In the genomic region with DNA sequence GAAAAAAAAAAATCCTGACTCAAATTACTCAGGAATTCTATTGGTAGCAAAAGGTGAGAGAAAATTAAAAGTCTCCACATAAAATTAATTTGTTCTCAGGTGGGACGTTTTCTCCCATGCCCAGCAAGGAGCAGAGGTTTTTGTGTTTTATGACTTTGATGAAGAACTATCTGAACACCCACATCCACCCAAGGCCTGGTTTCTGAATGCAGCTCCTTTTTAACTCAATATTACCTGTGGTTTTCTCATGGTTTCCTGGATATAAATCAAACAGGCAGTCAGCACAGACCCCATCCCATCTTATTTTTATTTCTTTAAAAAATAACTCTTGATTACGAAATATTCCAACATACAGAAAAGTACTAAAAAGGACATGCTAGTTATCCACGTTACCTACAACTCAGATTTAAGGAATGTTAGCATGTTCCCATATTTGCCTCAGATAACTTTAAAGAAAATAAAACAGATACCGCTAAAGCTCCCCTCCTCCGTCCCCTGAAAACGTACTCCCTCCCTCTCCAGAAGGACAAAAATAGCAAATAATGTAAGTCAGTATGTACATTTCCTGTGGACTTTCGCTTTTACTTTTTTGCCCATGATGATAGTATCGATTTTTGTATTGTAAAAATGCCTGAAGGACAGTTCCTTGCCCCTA, we compare ENCODE assay signal across 17 cellular contexts. TPM values are rescaled to one million over a fixed set of nuclear protein-coding genes. Genes with fewer than 3 reads are reported as not detected.
DNase-seq lines count a peak whose midpoint lies in the region; ATAC-seq, FAIRE-seq and TF ChIP-seq lines count a peak whose summit lies in the region.
"Had no signal": no experiment of that assay in that cellular context is flagged by ENCODE, and none has a peak within 500 bp of the region (broad histone marks: within the 10 kb centered on the region; RNA-seq: fewer than 3 reads in every experiment).

No MANE protein-coding gene starts in this region.

- H3K27me3 Mint-ChIP-seq in activated T-cell treated with anti-CD3 and anti-CD28 coated beads, Interleukin-2, amount 50 U/mL, for 24 hours = no peaks in the 10 kb centered on the region
- H3K27me3 Mint-ChIP-seq in activated T-cell treated with anti-CD3 and anti-CD28 coated beads, Interleukin-2, amount 50 U/mL, for 4 hours (ENCODE audit: low read depth) = peaks cover 3% of the 10 kb centered on the region
- no peaks in the 10 kb centered on the region for H3K27me3 Mint-ChIP-seq in activated naive CD4-positive, alpha-beta T cell treated with anti-CD3 and anti-CD28 coated beads, Interleukin-2, amount 10 ng/mL, durations not matched to agents 7 days and 5 days

- H3K27ac Mint-ChIP-seq in activated T-cell treated with anti-CD3 and anti-CD28 coated beads, Interleukin-2, amount 50 U/mL, for 24 hours = peak overlapping the region; percentile 30
- H3K27ac Mint-ChIP-seq in activated naive CD4-positive, alpha-beta T cell treated with anti-CD3 and anti-CD28 coated beads, Interleukin-2, amount 10 ng/mL, durations not matched to agents 7 days and 5 days = no peak overlapping the region
- H3K27ac Mint-ChIP-seq: CD4-positive, alpha-beta memory T cell had no signal

- no peak for ATAC-seq in activated T-cell treated with anti-CD3 and anti-CD28 coated beads, Interleukin-2, amount 50 U/mL, for 4 hours
- ATAC-seq: gastrocnemius medialis had no signal

- H3K36me3 Mint-ChIP-seq in activated T-cell treated with anti-CD3 and anti-CD28 coated beads, Interleukin-2, amount 50 U/mL, for 24 hours (ENCODE audit: low read depth) = no peaks in the 10 kb centered on the region
- H3K36me3 Mint-ChIP-seq in activated T-cell treated with anti-CD3 and anti-CD28 coated beads, Interleukin-2, amount 50 U/mL, for 4 hours (ENCODE audit: insufficient read depth) = no peaks in the 10 kb centered on the region
- H3K36me3 Mint-ChIP-seq in activated naive CD4-positive, alpha-beta T cell treated with anti-CD3 and anti-CD28 coated beads, Interleukin-2, amount 10 ng/mL, durations not matched to agents 7 days and 5 days = no peaks in the 10 kb centered on the region
- H3K36me3 Mint-ChIP-seq: CD4-positive, alpha-beta memory T cell had no signal

- no peaks in the 10 kb centered on the region for H3K9me1 ChIP-seq in keratinocyte (ENCODE audit: control insufficient read depth, extremely low read depth, insufficient read depth, low read length)

- H3K9me3 ChIP-seq in breast epithelium = no peaks in the 10 kb centered on the region
- no peaks in the 10 kb centered on the region for H3K9me3 ChIP-seq in keratinocyte (ENCODE audit: control insufficient read depth, low read depth, low read length)
- no peaks in the 10 kb centered on the region for H3K9me3 ChIP-seq in suprapubic skin
- H3K9me3 ChIP-seq: ascending aorta, gastrocnemius medialis had no signal

- TF ChIP-seq CTCF in breast epithelium (IDR thresholded peaks at IDR 0.05) = no peak
- TF ChIP-seq CTCF in keratinocyte (optimal IDR thresholded peaks at IDR 0.05 in 1 of 3, IDR thresholded peaks at IDR 0.05 in 1 of 3, conservative IDR thresholded peaks at IDR 0.05 in 1 of 3; ENCODE audit: extremely low read depth in 1 of 3, insufficient read depth in 2 of 3, low read length in 3 of 3) = no peak
- no peak for TF ChIP-seq CTCF in suprapubic skin (IDR thresholded peaks at IDR 0.05)

- TF ChIP-seq POLR2A in breast epithelium (IDR thresholded peaks at IDR 0.05) = no peak
- TF ChIP-seq POLR2A in suprapubic skin (IDR thresholded peaks at IDR 0.05) = no peak

- intact Hi-C loops in breast epithelium (cut with DNase I; ENCODE audit: low total_unique reads) = no loop called here

- DNase-seq in activated T-cell treated with anti-CD3 and anti-CD28 coated beads, Interleukin-2, amount 50 U/mL, for 24 hours = no peak
- no peak for DNase-seq in activated T-cell treated with anti-CD3 and anti-CD28 coated beads, Interleukin-2, amount 50 U/mL, for 4 hours
- DNase-seq in breast epithelium (ENCODE audit: low spot score in 2 of 2) (no peak), keratinocyte (ENCODE audit: low read depth, low spot score) (no peak), suprapubic skin (ENCODE audit: low spot score in 2 of 2) (no peak), NCI-H187 (lab: John Stamatoyannopoulos, UW) (no peak), KBM-7 (no peak)
- no peak for DNase-seq in activated naive CD4-positive, alpha-beta T cell treated with anti-CD3 and anti-CD28 coated beads, Interleukin-2, amount 10 ng/mL, durations not matched to agents 7 days and 5 days
- DNase-seq: 8988T; activated effector memory CD4-positive, alpha-beta T cell treated with Interleukin-2 at 50 U/mL for 16 hours; CD4-positive, alpha-beta memory T cell; effector memory CD4-positive, alpha-beta T cell; gastrocnemius medialis; NCI-H187 treated with DMSO at 0.1 percent for 48 hours; NCI-H526; WERI-Rb-1 had no signal

- H4K20me1 ChIP-seq in keratinocyte (ENCODE audit: control insufficient read depth, extremely low read depth, insufficient read depth, low read length) = no peaks in the 10 kb centered on the region

- dilution Hi-C loops in keratinocyte (cut with MboI; ENCODE audit: extremely low pct_ligation_motif_present, low sequenced_read_pairs) = no loop called here

- no peak for TF ChIP-seq EP300 in suprapubic skin (IDR thresholded peaks at IDR 0.05)

- peak overlapping the region; percentile 33 to 64 for H3K27ac ChIP-seq in breast epithelium
- H3K27ac ChIP-seq in keratinocyte (ENCODE audit: control insufficient read depth, insufficient read depth, low read length) = peak overlapping the region; percentile 50
- H3K27ac ChIP-seq in suprapubic skin = peak overlapping the region; percentile 28
- H3K27ac ChIP-seq: ascending aorta, gastrocnemius medialis, WERI-Rb-1 had no signal

- H3K9me3 Mint-ChIP-seq in activated T-cell treated with anti-CD3 and anti-CD28 coated beads, Interleukin-2, amount 50 U/mL, for 24 hours = no peaks in the 10 kb centered on the region
- H3K9me3 Mint-ChIP-seq in activated T-cell treated with anti-CD3 and anti-CD28 coated beads, Interleukin-2, amount 50 U/mL, for 4 hours = no peaks in the 10 kb centered on the region
- no peaks in the 10 kb centered on the region for H3K9me3 Mint-ChIP-seq in activated naive CD4-positive, alpha-beta T cell treated with anti-CD3 and anti-CD28 coated beads, Interleukin-2, amount 10 ng/mL, durations not matched to agents 7 days and 5 days

- peaks cover 15% of the 10 kb centered on the region for H3K79me2 ChIP-seq in keratinocyte (ENCODE audit: control insufficient read depth, insufficient read depth, low read length)

- H3K4me1 ChIP-seq in breast epithelium (peaks cover 0 to 4% of the 10 kb centered on the region in 2 donors), keratinocyte (ENCODE audit: control insufficient read depth, extremely low read depth, insufficient read depth, low read length) (peaks cover 46% of the 10 kb centered on the region), suprapubic skin (peaks cover 30% of the 10 kb centered on the region)

- H3K4me3 ChIP-seq in breast epithelium = peak overlapping the region in 1 of 3 donors; percentile 4
- no peak overlapping the region for H3K4me3 ChIP-seq in keratinocyte (ENCODE audit: control insufficient read depth in 2 of 3, extremely low read depth in 1 of 3, insufficient read depth in 2 of 3, low read depth in 1 of 3, low read length in 3 of 3)
- no peak overlapping the region for H3K4me3 ChIP-seq in suprapubic skin
- H3K4me3 ChIP-seq: ascending aorta, gastrocnemius medialis had no signal

- peak overlapping the region; percentile 18 for H3K9ac ChIP-seq in keratinocyte (ENCODE audit: control insufficient read depth, extremely low read depth, insufficient read depth, low read length)

- H3K4me1 Mint-ChIP-seq in activated T-cell treated with anti-CD3 and anti-CD28 coated beads, Interleukin-2, amount 50 U/mL, for 24 hours (ENCODE audit: low read depth) = peaks cover 19% of the 10 kb centered on the region
- peaks cover 9% of the 10 kb centered on the region for H3K4me1 Mint-ChIP-seq in activated T-cell treated with anti-CD3 and anti-CD28 coated beads, Interleukin-2, amount 50 U/mL, for 4 hours (ENCODE audit: low read depth)
- peaks cover 14% of the 10 kb centered on the region for H3K4me1 Mint-ChIP-seq in activated naive CD4-positive, alpha-beta T cell treated with anti-CD3 and anti-CD28 coated beads, Interleukin-2, amount 10 ng/mL, durations not matched to agents 7 days and 5 days

- H3K4me2 ChIP-seq in keratinocyte (ENCODE audit: control insufficient read depth, extremely low read depth, insufficient read depth, low read depth, low read length) = peak overlapping the region; percentile 37

- in situ Hi-C loops in KBM-7 (cut with MboI; ENCODE audit: low pct_unique_long_range_greater_than_20kb, low sequenced_read_pairs) = no loop called here

- no peak overlapping the region for H3K4me3 Mint-ChIP-seq in activated T-cell treated with anti-CD3 and anti-CD28 coated beads, Interleukin-2, amount 50 U/mL, for 24 hours
- H3K4me3 Mint-ChIP-seq in activated T-cell treated with anti-CD3 and anti-CD28 coated beads, Interleukin-2, amount 50 U/mL, for 4 hours = no peak overlapping the region
- no peak overlapping the region for H3K4me3 Mint-ChIP-seq in activated naive CD4-positive, alpha-beta T cell treated with anti-CD3 and anti-CD28 coated beads, Interleukin-2, amount 10 ng/mL, durations not matched to agents 7 days and 5 days

- CTCF ChIA-PET in activated naive CD4-positive, alpha-beta T cell treated with anti-CD3 and anti-CD28 coated beads, Interleukin-2, amount 10 ng/mL, durations not matched to agents 7 days and 5 days (lab: Charles Lee) = no interaction called here

- H3K36me3 ChIP-seq in breast epithelium = no peaks in the 10 kb centered on the region
- H3K36me3 ChIP-seq in keratinocyte (ENCODE audit: control insufficient read depth in 2 of 2, extremely low read depth in 1 of 2, insufficient read depth in 2 of 2, low read length in 2 of 2) = no peaks in the 10 kb centered on the region
- no peaks in the 10 kb centered on the region for H3K36me3 ChIP-seq in suprapubic skin
- H3K36me3 ChIP-seq: ascending aorta, gastrocnemius medialis, WERI-Rb-1 had no signal

- FAIRE-seq in keratinocyte (lab: Jason Lieb, UNC) = no peak

- H3K27me3 ChIP-seq in breast epithelium (no peaks in the 10 kb centered on the region), keratinocyte (ENCODE audit: control insufficient read depth, extremely low read depth, insufficient read depth, low read length) (no peaks in the 10 kb centered on the region), suprapubic skin (no peaks in the 10 kb centered on the region)
- H3K27me3 ChIP-seq: ascending aorta, gastrocnemius medialis had no signal

- WGBS in suprapubic skin = 65% methylated on average over 8 of the region's 8 CpGs

- no peak overlapping the region for H2AFZ ChIP-seq in keratinocyte (ENCODE audit: control insufficient read depth, low read length)

RNA-seq across cellular contexts. Expression of a gene that starts 43.4 kb away (rescaled TPM):
- total RNA-seq in activated T-cell treated with anti-CD3 and anti-CD28 coated beads, Interleukin-2, amount 50 U/mL, for 4 hours = under 1 TPM; 0.03 to 0.24 (median 0.13) TPM
- 10 to 100 TPM; 10.2 to 29.9 (median 22.6) TPM for total RNA-seq in breast epithelium
- 2.0 to 3.7 TPM (median 3.6 TPM) in 3 replicates for polyA plus RNA-seq in keratinocyte
- polyA plus RNA-seq in keratinocyte (2011; ENCODE audit: low read depth) = 2.1 TPM
- 4.2 and 4.3 TPM in 2 replicates for polyA plus RNA-seq in keratinocyte (2011; cell fraction: cytosol; rRNA removed)
- polyA plus RNA-seq in keratinocyte (2011; cell fraction: nucleus; rRNA removed) = 10.5 and 13.0 TPM in 2 replicates
- polyA plus RNA-seq in keratinocyte (2012; ENCODE audit: low replicate concordance) = 3.5 and 5.1 TPM in 2 replicates
- 14.7 to 24.0 TPM (median 15.6 TPM) in 3 replicates for polyA minus RNA-seq in keratinocyte
- 8.2 TPM for polyA minus RNA-seq in keratinocyte (2011; cell fraction: cytosol; rRNA and poly(A)+ RNA removed)
- polyA minus RNA-seq in keratinocyte (2011; cell fraction: nucleus; rRNA and poly(A)+ RNA removed) = 13.1 and 21.2 TPM in 2 replicates
- total RNA-seq in suprapubic skin = 10 to 100 TPM; 23.1 to 41.3 (median 24.6) TPM

Comparison
In these comparisons a context has a peak if more than half of its experiments do, and no peak if none do; other contexts are left out.
1. RNA of a gene that starts 43.4 kb away (total RNA-seq): 23.1 to 41.3 TPM in suprapubic skin and 10.2 to 29.9 TPM in breast epithelium; 0.03 to 0.24 TPM in activated T-cell treated with anti-CD3 and anti-CD28 coated beads, Interleukin-2, amount 50 U/mL, for 4 hours; every median in the first group is over 4 times any median in the second.
2. Peak in every context shown above with its lines, with median percentiles within 50 percentile points of each other: H3K27ac ChIP-seq.